Comparison of ENCODE assay signal across 14 cellular contexts in genomic region chr9:35164711-35165110, GRCh38. TPM values are rescaled to one million over a fixed set of nuclear protein-coding genes. Genes with fewer than 3 reads are reported as not detected.
A peak's percentile ranks its signal among the peaks of the same experiment; 100 is the strongest.
DNase-seq lines count a peak whose midpoint lies in the region; ATAC-seq and TF ChIP-seq lines count a peak whose summit lies in the region.
"Had no signal": no experiment of that assay in that cellular context is flagged by ENCODE, and none has a peak within 500 bp of the region (broad histone marks: within the 10 kb centered on the region; RNA-seq: fewer than 3 reads in every experiment).

No MANE protein-coding gene starts in this region.

- H3K27ac Mint-ChIP-seq in chondrocyte (ENCODE audit: unreplicated experiment): peak overlapping the region; percentile 60
- no peak overlapping the region for H3K27ac Mint-ChIP-seq in nephron
- H3K27ac Mint-ChIP-seq: activated B cell treated with CpG ODN at 0.5 μM for 24 hours had no signal

- CTCF ChIA-PET in OCI-LY7 (lab: Charles Lee; ENCODE audit: unreplicated experiment): no interaction called here

- H3K4me3 Mint-ChIP-seq in chondrocyte (ENCODE audit: unreplicated experiment) (peak overlapping the region; percentile 14), nephron (peak overlapping the region; percentile 5 to 37 (median 15))
- H3K4me3 Mint-ChIP-seq: activated B cell treated with CpG ODN at 0.5 μM for 24 hours had no signal

- H4K20me1 ChIP-seq in OCI-LY7 (ENCODE audit: insufficient read depth, low read length): no peaks in the 10 kb centered on the region
- H4K20me1 ChIP-seq: BLaER1 treated with 17β-estradiol and CSF1 and Interleukin-3, amounts not matched to agents 10 nM and 100 nM had no signal

- intact Hi-C loops in OCI-LY7 (cut with micrococcal nuclease; ENCODE audit: unreplicated experiment): loop anchor here (5.0 kb wide), 1 partner anchor 177 kb away; the partner anchor contains the start of gene DNAJB5

- no peak overlapping the region for H3K4me3 ChIP-seq in OCI-LY7 (ENCODE audit: low read depth, low read length, poor library complexity, severe bottlenecking)
- H3K4me3 ChIP-seq: BLaER1 treated with 17β-estradiol and CSF1 and Interleukin-3, amounts not matched to agents 10 nM and 100 nM had no signal

- H3K27ac ChIP-seq in OCI-LY7 (ENCODE audit: low read depth, low read length, poor library complexity, severe bottlenecking): no peak overlapping the region
- H3K27ac ChIP-seq: BLaER1 treated with 17β-estradiol and CSF1 and Interleukin-3, amounts not matched to agents 10 nM and 100 nM had no signal

- POLR2A ChIA-PET in OCI-LY7 (lab: Charles Lee): no interaction called here

- H3K9me3 ChIP-seq in OCI-LY7 (ENCODE audit: low read length): no peaks in the 10 kb centered on the region

- H3K36me3 Mint-ChIP-seq in chondrocyte (ENCODE audit: low read depth): no peaks in the 10 kb centered on the region
- no peaks in the 10 kb centered on the region for H3K36me3 Mint-ChIP-seq in nephron (ENCODE audit: low read depth)

- no peaks in the 10 kb centered on the region for H3K79me2 ChIP-seq in OCI-LY7 (ENCODE audit: insufficient read depth, low read depth, low read length)

- H3K4me1 ChIP-seq in OCI-LY7 (ENCODE audit: insufficient read depth, low read length, poor library complexity, severe bottlenecking): peaks cover 13% of the 10 kb centered on the region

- no peaks in the 10 kb centered on the region for H3K36me3 ChIP-seq in OCI-LY7 (ENCODE audit: insufficient read depth, low read length)
- H3K36me3 ChIP-seq: BLaER1 treated with 17β-estradiol and CSF1 and Interleukin-3, amounts not matched to agents 10 nM and 100 nM had no signal

- H2AFZ ChIP-seq in OCI-LY7 (ENCODE audit: low read length): no peak overlapping the region

- H3K4me2 ChIP-seq in OCI-LY7 (ENCODE audit: low read length): no peak overlapping the region
- H3K4me2 ChIP-seq: BLaER1 treated with 17β-estradiol and CSF1 and Interleukin-3, amounts not matched to agents 10 nM and 100 nM had no signal

- H3K9me2 ChIP-seq in OCI-LY7 (ENCODE audit: insufficient read depth, low read length): no peaks in the 10 kb centered on the region

- H3K27me3 Mint-ChIP-seq in chondrocyte (ENCODE audit: low read depth) (no peaks in the 10 kb centered on the region), nephron (ENCODE audit: low read depth) (no peaks in the 10 kb centered on the region)

- H3K4me1 Mint-ChIP-seq in chondrocyte (ENCODE audit: low read depth) (peaks cover 29% of the 10 kb centered on the region), nephron (peaks cover 24% of the 10 kb centered on the region)

- BruUV-seq in OCI-LY7 (replicated peaks; lab: Mats Ljungman, UMichigan): no TSS peak

- no peak for TF ChIP-seq CTCF in chondrocyte (IDR thresholded peaks at IDR 0.05)
- TF ChIP-seq CTCF in nephron (IDR thresholded peaks at IDR 0.05; ENCODE audit: unreplicated experiment in 3 of 3): no peak
- TF ChIP-seq CTCF in OCI-LY7 (conservative IDR thresholded peaks at IDR 0.05; ENCODE audit: low read length): no peak

- no peak for ATAC-seq in HG03139 (IDR thresholded peaks at IDR 0.05; ENCODE audit: unreplicated experiment)
- ATAC-seq: sciatic nerve had no signal

- H3K9me3 Mint-ChIP-seq in chondrocyte (ENCODE audit: low read depth) (no peaks in the 10 kb centered on the region), nephron (no peaks in the 10 kb centered on the region)
- H3K9me3 Mint-ChIP-seq: activated B cell treated with CpG ODN at 0.5 μM for 24 hours had no signal

- DNase-seq in EH (ENCODE audit: low read depth) (peak; percentile 75), MV-4-11 (lab: John Stamatoyannopoulos, UW) (peak; percentile 70), chondrocyte (ENCODE audit: low spot score) (no peak), OCI-LY7 (ENCODE audit: low spot score) (no peak), NCI-H2196 treated with DMSO at 0.1 percent for 48 hours (lab: John Stamatoyannopoulos, UW; ENCODE audit: unreplicated experiment) (no peak)
- DNase-seq in stimulated activated CD4-positive, alpha-beta T cell treated with anti-CD3 and anti-CD28 coated beads, Interleukin-2, amount 100 ng/mL, for 48 hours: no peak
- DNase-seq: activated B cell treated with CpG ODN at 0.5 μM for 24 hours, NCI-H748 treated with DMSO at 0.1 percent for 48 hours, SIG-M5, substantia nigra had no signal

RNA-seq across cellular contexts. Expression of gene UNC13B, which starts 2.9 kb away (rescaled TPM):
- total RNA-seq in chondrocyte (29.8 to 32.8 TPM (median 31.8 TPM) in 3 replicates), OCI-LY7 (2022) (5.8 and 6.6 TPM in 2 replicates)
- total RNA-seq in OCI-LY7 (2014; rRNA removed; shearing (Covaris generic)): 1.7 and 4.8 TPM in 2 replicates

RNA-seq across cellular contexts. Expression of gene ATOSB, which starts 49.0 kb away (rescaled TPM):
- total RNA-seq in chondrocyte (39.7 to 45.7 TPM (median 43.2 TPM) in 3 replicates), OCI-LY7 (2022) (4.7 and 6.1 TPM in 2 replicates)
- 1.4 and 1.5 TPM in 2 replicates for total RNA-seq in OCI-LY7 (2014; rRNA removed; shearing (Covaris generic))

Comparison
In these comparisons a context has a peak if more than half of its experiments do, and no peak if none do; other contexts are left out.
1. DNase-seq: peak in EH (single experiment) and MV-4-11 (single experiment); none in chondrocyte (single experiment), OCI-LY7 (single experiment), NCI-H2196 treated with DMSO at 0.1 percent for 48 hours (single experiment) and stimulated activated CD4-positive, alpha-beta T cell treated with anti-CD3 and anti-CD28 coated beads, Interleukin-2, amount 100 ng/mL, for 48 hours (0 of 2).